Comparison of ENCODE assay signal across 18 cellular contexts in the genomic region with DNA sequence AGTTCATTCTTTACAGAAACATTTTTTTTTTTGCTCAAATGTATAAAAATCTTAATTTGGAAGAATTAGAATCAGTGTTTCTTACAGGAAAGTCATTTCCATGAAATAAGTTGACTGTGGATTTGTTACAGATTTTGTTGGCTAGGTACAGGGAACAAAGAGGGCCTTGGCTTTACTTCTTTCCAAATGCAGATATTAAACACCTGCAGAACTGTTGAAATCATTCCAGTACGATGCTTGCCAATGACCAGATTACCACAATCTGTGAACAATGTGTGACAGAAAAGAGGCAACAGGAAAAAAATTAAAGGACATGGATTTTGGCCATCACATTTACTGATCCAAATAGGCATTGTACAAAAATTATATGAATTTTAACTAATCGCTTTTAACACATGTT.
DNase-seq lines count a peak whose midpoint lies in the region; ATAC-seq, FAIRE-seq and TF ChIP-seq lines count a peak whose summit lies in the region.
"Had no signal": no experiment of that assay in that cellular context is flagged by ENCODE, and none has a peak within 500 bp of the region (broad histone marks: within the 10 kb centered on the region; RNA-seq: fewer than 3 reads in every experiment).

No MANE protein-coding gene starts in this region.

- H3K4me1 ChIP-seq in liver (ENCODE audit: control insufficient read depth in 4 of 4, insufficient read depth in 4 of 4, low read length in 3 of 4), result peaks cover 1 to 29% (median 17%) of the 10 kb centered on the region in 4 donors
- H3K4me1 ChIP-seq in HepG2 (ENCODE audit: insufficient read depth, low read length), result peaks cover 10% of the 10 kb centered on the region
- H3K4me1 ChIP-seq in body of pancreas, result peaks cover 50% of the 10 kb centered on the region
- H3K4me1 ChIP-seq in right lobe of liver, result peaks cover 0 to 26% (median 4%) of the 10 kb centered on the region in 4 donors
- no peaks in the 10 kb centered on the region for H3K4me1 ChIP-seq in CD4-positive, alpha-beta memory T cell (ENCODE audit: insufficient read depth, low read length)
- H3K4me1 ChIP-seq: BLaER1 treated with 17β-estradiol and CSF1 and Interleukin-3, amounts not matched to agents 10 nM and 100 nM had no signal

- no peak overlapping the region for H3K27ac Mint-ChIP-seq in CD4-positive, alpha-beta memory T cell
- H3K27ac Mint-ChIP-seq: B cell; CD8-positive, alpha-beta memory T cell had no signal

- peaks cover 0 to 2% of the 10 kb centered on the region in 2 donors for H3K36me3 Mint-ChIP-seq in CD4-positive, alpha-beta memory T cell
- H3K36me3 Mint-ChIP-seq: CD8-positive, alpha-beta memory T cell had no signal

- H2AFZ ChIP-seq in HepG2 (ENCODE audit: low read length), result no peak overlapping the region

- intact Hi-C loops in HepG2 (cut with micrococcal nuclease; ENCODE audit: unreplicated experiment), result loop anchor here (2.0 kb wide), 1 partner anchor 14 kb away; no protein-coding TSS in a partner anchor
- intact Hi-C loops in body of pancreas (cut with DNase I), result no loop called here
- intact Hi-C loops in right lobe of liver (cut with DNase I), result no loop called here
- intact Hi-C loops in CD4-positive, alpha-beta memory T cell (cut with micrococcal nuclease), result no loop called here

- H3K9me3 Mint-ChIP-seq in CD4-positive, alpha-beta memory T cell, result peaks cover 2 to 24% (median 13%) of the 10 kb centered on the region in 8 donors

- FAIRE-seq in HepG2 (lab: Jason Lieb, UNC), result no peak
- FAIRE-seq: G401.6, GM12891, GM19239, H1 had no signal

- no TSS peak for BruUV-seq in HepG2 (replicated peaks; lab: Mats Ljungman, UMichigan)

- H3K79me2 ChIP-seq in HepG2 (ENCODE audit: insufficient read depth, low read length), result no peaks in the 10 kb centered on the region

- ATAC-seq in HepG2 (no peak), body of pancreas (peak; percentile 62), right lobe of liver (peak in 3 of 4 donors; percentile 31 to 58 (median 33)), HG02678 (IDR thresholded peaks at IDR 0.05; ENCODE audit: unreplicated experiment) (no peak)

- peaks cover 0 to 4% of the 10 kb centered on the region in 2 donors for H3K27me3 Mint-ChIP-seq in CD4-positive, alpha-beta memory T cell

- WGBS in liver, result 61% methylated on average over 2 of the region's 2 CpGs
- 63% methylated on average over 2 of the region's 2 CpGs for WGBS in HepG2 (ENCODE audit: low lambda C conversion rate)
- WGBS in body of pancreas, 2 donors, result 38 to 45% methylated on average over 2 of the region's 2 CpGs
- WGBS in right lobe of liver (ENCODE audit: insufficient coverage, low coverage, low lambda C conversion rate, missing lambda C conversion rate), result 48% methylated on average over 2 of the region's 2 CpGs

- H3K27me3 ChIP-seq in liver (ENCODE audit: control insufficient read depth in 4 of 4, insufficient read depth in 4 of 4, low read length in 3 of 4) (no peaks in the 10 kb centered on the region), HepG2 (ENCODE audit: control insufficient read depth in 1 of 2, insufficient read depth in 2 of 2, low read length in 2 of 2) (no peaks in the 10 kb centered on the region), body of pancreas (no peaks in the 10 kb centered on the region), right lobe of liver (no peaks in the 10 kb centered on the region)
- no peaks in the 10 kb centered on the region for H3K27me3 ChIP-seq in CD4-positive, alpha-beta memory T cell (ENCODE audit: insufficient read depth, low read length)
- H3K27me3 ChIP-seq: BLaER1 treated with 17β-estradiol and CSF1 and Interleukin-3, amounts not matched to agents 10 nM and 100 nM had no signal

- POLR2A ChIA-PET in HepG2 (lab: Yijun Ruan, JAX), result no interaction called here
- POLR2A ChIA-PET in CD4-positive, alpha-beta memory T cell (lab: Charles Lee; ENCODE audit: partially characterized antibody), result no interaction called here

- no peaks in the 10 kb centered on the region for H4K20me1 ChIP-seq in HepG2 (ENCODE audit: insufficient read depth, low read length)
- H4K20me1 ChIP-seq: BLaER1 treated with 17β-estradiol and CSF1 and Interleukin-3, amounts not matched to agents 10 nM and 100 nM had no signal

- H3K4me3 ChIP-seq in liver (ENCODE audit: low read depth in 1 of 3, low read length in 3 of 3), result no peak overlapping the region
- no peak overlapping the region for H3K4me3 ChIP-seq in HepG2 (replicated peaks in 1 of 3; ENCODE audit: insufficient read depth in 1 of 3, low read depth in 2 of 3, low read length in 3 of 3)
- no peak overlapping the region for H3K4me3 ChIP-seq in body of pancreas
- H3K4me3 ChIP-seq in right lobe of liver, result no peak overlapping the region
- no peak overlapping the region for H3K4me3 ChIP-seq in CD4-positive, alpha-beta memory T cell (ENCODE audit: low read length in 2 of 2)
- H3K4me3 ChIP-seq: BLaER1 treated with 17β-estradiol and CSF1 and Interleukin-3, amounts not matched to agents 10 nM and 100 nM had no signal

- H3K4me3 Mint-ChIP-seq in CD4-positive, alpha-beta memory T cell, result no peak overlapping the region
- H3K4me3 Mint-ChIP-seq: B cell; CD8-positive, alpha-beta memory T cell; H9 had no signal

- H3K9me3 ChIP-seq in liver (ENCODE audit: control insufficient read depth in 4 of 4, low read length in 3 of 4), result no peaks in the 10 kb centered on the region
- no peaks in the 10 kb centered on the region for H3K9me3 ChIP-seq in HepG2 (ENCODE audit: low read length)
- H3K9me3 ChIP-seq in body of pancreas, result no peaks in the 10 kb centered on the region
- no peaks in the 10 kb centered on the region for H3K9me3 ChIP-seq in right lobe of liver
- H3K9me3 ChIP-seq in CD4-positive, alpha-beta memory T cell (ENCODE audit: control insufficient read depth in 1 of 2, low read length in 2 of 2), result no peaks in the 10 kb centered on the region

- no peak for TF ChIP-seq EP300 in HepG2 (IDR thresholded peaks at IDR 0.05; ENCODE audit: low read depth in 2 of 2, low read length in 2 of 2)
- no peak for TF ChIP-seq EP300 in HepG2 (CRISPR knock-in tag; IDR thresholded peaks at IDR 0.05; ENCODE audit: borderline replicate concordance)

- no peak overlapping the region for H3K9ac ChIP-seq in liver (ENCODE audit: low read depth in 1 of 2, low read length in 2 of 2)
- no peak overlapping the region for H3K9ac ChIP-seq in HepG2 (ENCODE audit: insufficient read depth, low read depth, low read length)
- H3K9ac ChIP-seq: BLaER1 treated with 17β-estradiol and CSF1 and Interleukin-3, amounts not matched to agents 10 nM and 100 nM had no signal

- no peak for TF ChIP-seq CTCF in liver (IDR thresholded peaks at IDR 0.05; ENCODE audit: low read depth, low read length, missing input control)
- TF ChIP-seq CTCF in HepG2 (CRISPR knock-in tag; IDR thresholded peaks at IDR 0.05), result no peak
- TF ChIP-seq CTCF in body of pancreas (IDR thresholded peaks at IDR 0.05), result no peak
- no peak for TF ChIP-seq CTCF in right lobe of liver (IDR thresholded peaks at IDR 0.05)

- H3K36me3 ChIP-seq in liver (ENCODE audit: control insufficient read depth in 4 of 4, insufficient read depth in 3 of 4, low read depth in 1 of 4, low read length in 3 of 4) (no peaks in the 10 kb centered on the region), HepG2 (replicated peaks in 1 of 2; ENCODE audit: control insufficient read depth in 1 of 2, insufficient read depth in 2 of 2, low read length in 2 of 2) (no peaks in the 10 kb centered on the region), body of pancreas (replicated peaks in 1 of 2; ENCODE audit: insufficient read depth in 1 of 2, low read depth in 2 of 2) (no peaks in the 10 kb centered on the region), right lobe of liver (no peaks in the 10 kb centered on the region)
- no peaks in the 10 kb centered on the region for H3K36me3 ChIP-seq in CD4-positive, alpha-beta memory T cell (ENCODE audit: insufficient read depth, low read length)
- H3K36me3 ChIP-seq: BLaER1 treated with 17β-estradiol and CSF1 and Interleukin-3, amounts not matched to agents 10 nM and 100 nM had no signal

- H3K27ac ChIP-seq in liver (ENCODE audit: low read depth in 1 of 2, low read length in 2 of 2) (no peak overlapping the region), HepG2 (ENCODE audit: extremely low read length, insufficient read depth, low read length) (no peak overlapping the region), body of pancreas (peak overlapping the region in 2 of 4 donors; percentile 61 to 76), right lobe of liver (no peak overlapping the region)
- H3K27ac ChIP-seq in CD4-positive, alpha-beta memory T cell (ENCODE audit: low read depth, low read length), result no peak overlapping the region
- H3K27ac ChIP-seq: BLaER1 treated with 17β-estradiol and CSF1 and Interleukin-3, amounts not matched to agents 10 nM and 100 nM had no signal

- H3K4me2 ChIP-seq in HepG2 (ENCODE audit: low read depth, low read length), result no peak overlapping the region
- H3K4me2 ChIP-seq: BLaER1 treated with 17β-estradiol and CSF1 and Interleukin-3, amounts not matched to agents 10 nM and 100 nM had no signal

- TF ChIP-seq POLR2A in HepG2 (IDR thresholded peaks at IDR 0.05; ENCODE audit: insufficient read depth in 1 of 2, low read depth in 2 of 2, low read length in 2 of 2) (no peak), body of pancreas (IDR thresholded peaks at IDR 0.05) (no peak), right lobe of liver (IDR thresholded peaks at IDR 0.05) (no peak)

- no peaks in the 10 kb centered on the region for H3K4me1 Mint-ChIP-seq in CD4-positive, alpha-beta memory T cell
- H3K4me1 Mint-ChIP-seq: B cell; CD8-positive, alpha-beta memory T cell; H9 had no signal

- CTCF ChIA-PET in HepG2 (lab: Yijun Ruan, JAX; ENCODE audit: low intra/inter-chr PET ratio, low total read pairs), result no interaction called here
- CTCF ChIA-PET in CD4-positive, alpha-beta memory T cell (lab: Charles Lee; ENCODE audit: partially characterized antibody), result no interaction called here

- DNase-seq in HepG2 (ENCODE audit: low spot score) (no peak), body of pancreas (peak in 2 of 4 donors; percentile 27 to 60), right lobe of liver (no peak), activated T-cell treated with anti-CD3 and anti-CD28 coated beads for 4 hours (no peak)
- DNase-seq in CD4-positive, alpha-beta memory T cell, result no peak
- DNase-seq: CD8-positive, alpha-beta memory T cell; COR-L47; DMS 273 treated with DMSO at 0.1 percent for 48 hours; DND-41; H9 had no signal

- in situ Hi-C loops in HepG2 (cut with HindIII; ENCODE audit: extremely low pct_ligation_motif_present, low pct_unique_long_range_greater_than_20kb), result no loop called here

- TF ChIP-seq RAD21 in liver (IDR thresholded peaks at IDR 0.05) (no peak), HepG2 (CRISPR knock-in tag; IDR thresholded peaks at IDR 0.05) (no peak)

TF ChIP-seq in liver, 16 proteins besides CTCF, POLR2A, EP300 and RAD21:
- peak in 1 of 2 donors; percentile 50 for TF ChIP-seq HNF4A (conservative IDR thresholded peaks at IDR 0.05)
- peak; percentile 13 for TF ChIP-seq YY1 (IDR thresholded peaks at IDR 0.05)
- no peak for TF ChIP-seq JUND (IDR thresholded peaks at IDR 0.05)

Comparison
In these comparisons a context has a peak if more than half of its experiments do, and no peak if none do; other contexts are left out.
1. ATAC-seq: peak in body of pancreas (single experiment) and right lobe of liver (3 of 4); none in HepG2 (single experiment) and HG02678 (single experiment).